8 cellular contexts compared by ENCODE assay signal in the genomic region with DNA sequence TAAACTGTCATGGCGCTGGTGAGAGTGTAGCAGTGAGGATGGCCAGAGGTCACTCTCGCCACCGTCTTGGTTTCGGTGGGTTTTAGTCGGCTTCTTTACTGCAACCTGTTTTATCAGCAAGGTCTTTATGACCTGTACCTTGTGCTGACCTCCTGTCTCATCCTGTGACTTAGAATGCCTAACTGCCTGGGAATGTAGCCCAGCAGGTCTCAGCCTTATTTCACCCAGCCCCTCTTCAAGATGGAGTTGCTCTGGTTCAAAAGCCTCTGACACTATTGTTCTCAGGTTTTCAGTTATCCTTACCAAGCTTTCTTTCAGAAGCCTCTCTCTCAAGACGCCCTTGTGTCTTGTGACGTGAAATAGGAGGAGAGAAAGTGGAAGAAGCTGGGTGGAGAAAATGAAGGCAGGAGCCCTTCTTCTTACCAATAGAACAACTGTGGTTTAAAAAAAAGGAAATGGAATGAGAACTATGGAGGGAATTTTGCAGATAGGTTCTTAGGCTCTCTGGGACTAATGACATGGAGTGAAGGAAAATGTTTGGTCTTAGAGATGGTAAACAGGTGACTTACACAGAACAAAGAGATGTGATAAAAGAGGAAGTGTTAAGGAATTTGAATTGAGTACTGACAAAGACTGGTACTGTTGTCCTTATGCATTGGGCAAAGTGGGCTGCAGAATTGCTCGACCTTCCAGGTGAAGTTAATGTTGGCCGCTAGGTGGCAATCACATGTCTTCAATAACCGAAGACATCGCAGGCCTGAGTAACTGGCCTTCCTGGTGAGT.
DNase-seq lines count a peak whose midpoint lies in the region; ATAC-seq and TF ChIP-seq lines count a peak whose summit lies in the region.

No MANE protein-coding gene starts in this region.

- WGBS in esophagus squamous epithelium, 2 donors = 36 to 41% methylated on average over 9 to 11 of the region's 11 CpGs
- WGBS in tibial nerve, 2 donors = 37 to 39% methylated on average over 11 of the region's 11 CpGs

- intact Hi-C loops in esophagus squamous epithelium (cut with DNase I) = loop anchor here (10.0 kb wide), 1 partner anchor 372 kb away; no protein-coding TSS in a partner anchor

- no peaks in the 10 kb centered on the region for H3K36me3 Mint-ChIP-seq in nephron (ENCODE audit: low read depth)

- H3K4me1 ChIP-seq in esophagus squamous epithelium = peaks cover 0 to 31% (median 3%) of the 10 kb centered on the region in 3 donors
- peaks cover 0 to 24% (median 6%) of the 10 kb centered on the region in 4 donors for H3K4me1 ChIP-seq in tibial nerve

- no peaks in the 10 kb centered on the region for H3K9me3 ChIP-seq in esophagus squamous epithelium
- H3K9me3 ChIP-seq in tibial nerve = no peaks in the 10 kb centered on the region

- H3K27ac ChIP-seq in esophagus squamous epithelium (peak overlapping the region in 2 of 4 donors; percentile 20 to 29), tibial nerve (peak overlapping the region in 3 of 4 donors; percentile 47 to 70 (median 63))

- H3K9me3 Mint-ChIP-seq in nephron = no peaks in the 10 kb centered on the region

- peak; percentile 73 for ATAC-seq in GM21381 (IDR thresholded peaks at IDR 0.05; ENCODE audit: unreplicated experiment)

- TF ChIP-seq EP300 in tibial nerve (IDR thresholded peaks at IDR 0.05) = peak in 1 of 2 donors; percentile 44

- TF ChIP-seq POLR2A in esophagus squamous epithelium (IDR thresholded peaks at IDR 0.05) (no peak), tibial nerve (IDR thresholded peaks at IDR 0.05) (no peak)

- H3K27me3 Mint-ChIP-seq in nephron (ENCODE audit: low read depth) = no peaks in the 10 kb centered on the region

- H3K4me3 Mint-ChIP-seq in nephron = no peak overlapping the region

- H3K27me3 ChIP-seq in esophagus squamous epithelium = no peaks in the 10 kb centered on the region
- no peaks in the 10 kb centered on the region for H3K27me3 ChIP-seq in tibial nerve

- peak overlapping the region; percentile 71 to 81 (median 80) for H3K27ac Mint-ChIP-seq in nephron

- DNase-seq in DMS114 treated with DMSO at 0.1 percent for 48 hours (lab: John Stamatoyannopoulos, UW; ENCODE audit: unreplicated experiment) (peak; percentile 62), HT-29 (ENCODE audit: low spot score) (peak; percentile 94), NOMO-1 treated with DMSO at 0.1 percent for 48 hours (lab: John Stamatoyannopoulos, UW; ENCODE audit: unreplicated experiment) (peak; percentile 82), activated T-cell treated with anti-CD3 and anti-CD28 coated beads for 1 hour (ENCODE audit: low read depth) (peak; percentile 36), esophagus squamous epithelium (lab: John Stamatoyannopoulos, UW) (no peak), tibial nerve (ENCODE audit: low spot score in 2 of 2) (peak; percentile 65 to 82)

- H3K4me1 Mint-ChIP-seq in nephron = peaks cover 12% of the 10 kb centered on the region

- H3K4me3 ChIP-seq in esophagus squamous epithelium = no peak overlapping the region
- H3K4me3 ChIP-seq in tibial nerve = no peak overlapping the region

- TF ChIP-seq CTCF in esophagus squamous epithelium (IDR thresholded peaks at IDR 0.05) (peak; percentile 46 to 79 (median 74)), nephron (IDR thresholded peaks at IDR 0.05; ENCODE audit: unreplicated experiment in 3 of 3) (peak; percentile 76 to 77 (median 76)), tibial nerve (IDR thresholded peaks at IDR 0.05) (peak; percentile 58 to 84 (median 76))

- H3K36me3 ChIP-seq in esophagus squamous epithelium (no peaks in the 10 kb centered on the region), tibial nerve (no peaks in the 10 kb centered on the region)
